8 cellular contexts compared by ENCODE assay signal in the genomic region with DNA sequence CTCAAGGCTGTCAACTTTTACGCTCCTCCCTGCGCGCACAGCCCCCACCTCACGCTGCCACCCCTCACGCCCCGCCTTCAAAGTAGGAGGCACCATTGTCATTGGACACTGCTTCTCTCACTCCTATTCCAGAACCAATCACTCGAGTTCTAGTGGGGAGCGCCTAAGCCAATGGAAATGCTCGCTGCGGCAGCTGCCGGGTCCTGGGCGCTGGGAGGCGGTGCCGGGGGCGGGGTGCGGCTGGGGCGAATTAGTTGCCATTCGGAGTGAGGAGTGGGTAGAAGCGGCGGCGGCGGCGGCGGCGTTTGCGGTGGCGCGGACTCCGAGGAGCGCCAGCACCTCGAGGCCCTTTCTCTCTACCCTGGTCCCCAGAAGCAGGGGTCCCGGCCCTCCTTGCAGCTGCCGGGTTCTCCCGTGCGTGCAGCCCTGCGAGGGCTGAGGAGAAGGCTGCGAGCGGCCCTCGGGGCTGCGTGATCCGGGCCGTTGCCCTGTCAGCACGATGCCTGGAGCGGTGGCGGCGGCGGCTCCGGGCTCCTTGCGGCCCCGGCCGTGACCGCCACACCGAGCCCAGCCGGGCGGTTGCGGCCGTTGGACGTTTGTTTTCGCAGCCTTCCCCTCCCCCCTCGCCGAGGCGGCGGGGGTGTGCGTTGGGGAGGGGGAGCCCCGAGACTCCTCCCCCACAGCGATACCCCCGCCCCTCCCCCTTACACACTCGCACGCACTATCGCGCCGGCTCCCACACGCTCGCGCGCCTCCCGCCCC. TPM values are rescaled to one million over a fixed set of nuclear protein-coding genes. Genes with fewer than 3 reads are reported as not detected.
DNase-seq lines count a peak whose midpoint lies in the region; ATAC-seq and TF ChIP-seq lines count a peak whose summit lies in the region.

A gene (plus strand): TSS at position 253 of the 762 bp plus-strand sequence. CDS start 555 bp downstream, outside the sequence.

- DNase-seq in DMS 273 treated with DMSO at 0.1 percent for 48 hours (lab: John Stamatoyannopoulos, UW) (peak; percentile 99), OCI-M2 (lab: John Stamatoyannopoulos, UW; ENCODE audit: unreplicated experiment) (peak; percentile 56), activated T-cell treated with anti-CD3 and anti-CD28 coated beads for 4 hours (peak; percentile 95), epithelial cell of prostate (ENCODE audit: low read depth, low spot score) (peak; percentile 79), mucosa of descending colon (peak; percentile 97 to 98 (median 98))
- DNase-seq in stimulated activated CD8-positive, alpha-beta memory T cell treated with anti-CD3 and anti-CD28 coated beads, Interleukin-4, amount 100 ng/mL, for 24 hours (ENCODE audit: low read depth) = peak; percentile 95

- no peaks in the 10 kb centered on the region for H3K4me1 ChIP-seq in mucosa of descending colon (ENCODE audit: low read depth)

- peak within 1 kb of the TSS; percentile 51 for H3K27ac ChIP-seq in epithelial cell of prostate

- H3K4me3 ChIP-seq in mucosa of descending colon = peak within 1 kb of the TSS; percentile 90

- intact Hi-C loops in mucosa of descending colon (cut with DNase I, micrococcal nuclease) = no loop called here

- no peaks in the 10 kb centered on the region for H3K36me3 Mint-ChIP-seq in IgD-negative memory B cell

- H3K27ac Mint-ChIP-seq in IgD-negative memory B cell = peak within 1 kb of the TSS; percentile 6 to 98 (median 40)

- H3K9me3 Mint-ChIP-seq in IgD-negative memory B cell = no peaks in the 10 kb centered on the region

- peak within 1 kb of the TSS; percentile 72 to 98 (median 96) for H3K4me3 Mint-ChIP-seq in IgD-negative memory B cell

- no peaks in the 10 kb centered on the region for H3K36me3 ChIP-seq in mucosa of descending colon (ENCODE audit: low read depth)

- peak; percentile 80 for ATAC-seq in GM21529 (IDR thresholded peaks at IDR 0.05; ENCODE audit: unreplicated experiment)
- peak; percentile 97 for ATAC-seq in mucosa of descending colon

- TF ChIP-seq CTCF in mucosa of descending colon (IDR thresholded peaks at IDR 0.05) = no peak

- peaks cover 12 to 26% (median 24%) of the 10 kb centered on the region in 3 donors for H3K4me1 Mint-ChIP-seq in IgD-negative memory B cell

- no peaks in the 10 kb centered on the region for H3K27me3 Mint-ChIP-seq in IgD-negative memory B cell

- H3K9me3 ChIP-seq in mucosa of descending colon = no peaks in the 10 kb centered on the region

RNA-seq across cellular contexts. Expression of the gene that starts here (rescaled TPM):
- polyA plus RNA-seq in IgD-negative memory B cell = 4.9 TPM
- 10 to 100 TPM in 2 of 3 donors, 1 to 10 TPM in 1; 9.2 to 14.0 (median 12.3) TPM for total RNA-seq in mucosa of descending colon

Comparison
In these comparisons a context has a peak if more than half of its experiments do, and no peak if none do; other contexts are left out.
1. Peak in every context shown above with its lines: DNase-seq, ATAC-seq, H3K4me3 ChIP-seq and H3K27ac ChIP-seq.